7 cellular contexts compared by ENCODE assay signal in the genomic region with DNA sequence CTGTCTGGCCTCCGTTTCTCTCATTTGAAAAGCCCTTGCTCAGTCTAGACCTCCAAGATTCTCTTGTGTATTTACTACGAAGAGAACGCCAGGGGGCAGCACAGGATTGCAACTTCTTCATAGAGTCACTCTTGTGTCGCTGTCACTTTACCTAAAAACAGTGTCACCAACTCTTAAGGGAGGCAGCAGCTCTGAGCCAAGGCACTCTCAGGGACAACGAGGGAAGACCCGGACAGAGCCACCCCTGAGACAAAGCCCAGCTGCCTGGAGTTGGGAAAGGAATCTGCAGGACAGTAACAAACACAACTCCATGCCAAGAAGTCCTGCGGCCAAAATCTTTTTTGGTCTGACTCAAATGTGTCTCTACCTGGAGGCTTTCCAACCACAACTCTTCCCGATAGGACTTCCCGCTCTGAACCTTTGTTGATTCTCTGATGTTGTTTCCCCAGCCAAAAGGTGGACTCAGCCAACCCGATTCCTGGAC. TPM values are rescaled to one million over a fixed set of nuclear protein-coding genes. Genes with fewer than 3 reads are reported as not detected.
A peak's percentile ranks its signal among the peaks of the same experiment; 100 is the strongest.
DNase-seq lines count a peak whose midpoint lies in the region; ATAC-seq and TF ChIP-seq lines count a peak whose summit lies in the region.

No MANE protein-coding gene starts in this region.

- no peaks in the 10 kb centered on the region for H3K9me3 Mint-ChIP-seq in WTC11

- H3K27ac Mint-ChIP-seq in WTC11, result no peak overlapping the region

- DNase-seq in NCI-H2196 (lab: John Stamatoyannopoulos, UW; ENCODE audit: unreplicated experiment) (peak; percentile 76), WTC11 (ENCODE audit: low spot score) (peak; percentile 71), caudate nucleus (lab: John Stamatoyannopoulos, UW) (peak in 59 of 61 donors; percentile 34 to 93 (median 69)), kidney tubule cell (ENCODE audit: low spot score) (peak; percentile 75)
- DNase-seq in stimulated activated CD4-positive, alpha-beta T cell treated with anti-CD3 and anti-CD28 coated beads, Interleukin-1b, Interleukin-23, amount 100 ng/mL, for 48 hours, result peak; percentile 78

- H3K4me1 Mint-ChIP-seq in WTC11, result peaks cover 29% of the 10 kb centered on the region

- POLR2A ChIA-PET in WTC11 (lab: Charles Lee), result no interaction called here

- CTCF ChIA-PET in WTC11 (lab: Charles Lee), result interaction anchor here (0.6 to 8.3 kb wide), 25 partner anchors 9 to 683 kb away, joined by 3 to 104 read pairs (median 4); partner anchors contain the start of genes ENDOU, RAPGEF3, RPAP3 and SLC48A1

- H3K36me3 Mint-ChIP-seq in WTC11, result no peaks in the 10 kb centered on the region

- ATAC-seq in GM18502 (IDR thresholded peaks at IDR 0.05; ENCODE audit: poor library complexity, unreplicated experiment), result peak; percentile 68
- peak; percentile 60 for ATAC-seq in HG03103 (IDR thresholded peaks at IDR 0.05; ENCODE audit: low read depth, unreplicated experiment)
- ATAC-seq in WTC11, result peak; percentile 43

- H3K27ac ChIP-seq in caudate nucleus (ENCODE audit: low read depth, low read length), result peak overlapping the region; percentile 31

- peaks cover 72% of the 10 kb centered on the region for H3K27me3 Mint-ChIP-seq in WTC11 (ENCODE audit: low read depth)

- peak; percentile 72 for TF ChIP-seq CTCF in WTC11 (IDR thresholded peaks at IDR 0.05)

- no peak overlapping the region for H3K4me3 Mint-ChIP-seq in WTC11

TF ChIP-seq in WTC11, 78 proteins besides CTCF, POLR2A, EP300 and RAD21 (continues in another document):
- TF ChIP-seq AFF4 (CRISPR knock-in tag; IDR thresholded peaks at IDR 0.05; ENCODE audit: borderline replicate concordance), result no peak
- TF ChIP-seq ESRRA (CRISPR knock-in tag; IDR thresholded peaks at IDR 0.05; ENCODE audit: borderline replicate concordance), result no peak
- no peak for TF ChIP-seq JAZF1 (CRISPR knock-in tag; IDR thresholded peaks at IDR 0.05)
- TF ChIP-seq FOXK1 (CRISPR knock-in tag; IDR thresholded peaks at IDR 0.05), result no peak
- no peak for TF ChIP-seq ZNF416 (CRISPR knock-in tag; IDR thresholded peaks at IDR 0.05)
- TF ChIP-seq NFATC4 (CRISPR knock-in tag; IDR thresholded peaks at IDR 0.05), result no peak
- no peak for TF ChIP-seq ZNF121 (CRISPR knock-in tag; IDR thresholded peaks at IDR 0.05)
- no peak for TF ChIP-seq ZNF423 (CRISPR knock-in tag; IDR thresholded peaks at IDR 0.05)
- TF ChIP-seq NR2C2 (CRISPR knock-in tag; IDR thresholded peaks at IDR 0.05), result no peak
- TF ChIP-seq GRHL2 (CRISPR knock-in tag; IDR thresholded peaks at IDR 0.05; ENCODE audit: insufficient replicate concordance, severe bottlenecking), result no peak
- TF ChIP-seq, protein P1, sequence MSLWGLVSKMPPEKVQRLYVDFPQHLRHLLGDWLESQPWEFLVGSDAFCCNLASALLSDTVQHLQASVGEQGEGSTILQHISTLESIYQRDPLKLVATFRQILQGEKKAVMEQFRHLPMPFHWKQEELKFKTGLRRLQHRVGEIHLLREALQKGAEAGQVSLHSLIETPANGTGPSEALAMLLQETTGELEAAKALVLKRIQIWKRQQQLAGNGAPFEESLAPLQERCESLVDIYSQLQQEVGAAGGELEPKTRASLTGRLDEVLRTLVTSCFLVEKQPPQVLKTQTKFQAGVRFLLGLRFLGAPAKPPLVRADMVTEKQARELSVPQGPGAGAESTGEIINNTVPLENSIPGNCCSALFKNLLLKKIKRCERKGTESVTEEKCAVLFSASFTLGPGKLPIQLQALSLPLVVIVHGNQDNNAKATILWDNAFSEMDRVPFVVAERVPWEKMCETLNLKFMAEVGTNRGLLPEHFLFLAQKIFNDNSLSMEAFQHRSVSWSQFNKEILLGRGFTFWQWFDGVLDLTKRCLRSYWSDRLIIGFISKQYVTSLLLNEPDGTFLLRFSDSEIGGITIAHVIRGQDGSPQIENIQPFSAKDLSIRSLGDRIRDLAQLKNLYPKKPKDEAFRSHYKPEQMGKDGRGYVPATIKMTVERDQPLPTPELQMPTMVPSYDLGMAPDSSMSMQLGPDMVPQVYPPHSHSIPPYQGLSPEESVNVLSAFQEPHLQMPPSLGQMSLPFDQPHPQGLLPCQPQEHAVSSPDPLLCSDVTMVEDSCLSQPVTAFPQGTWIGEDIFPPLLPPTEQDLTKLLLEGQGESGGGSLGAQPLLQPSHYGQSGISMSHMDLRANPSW (CRISPR knock-in tag; conservative IDR thresholded peaks at IDR 0.05; ENCODE audit: low read depth), result no peak
- no peak for TF ChIP-seq ZNF281 (CRISPR knock-in tag; IDR thresholded peaks at IDR 0.05)
- TF ChIP-seq IRF2 (CRISPR knock-in tag; IDR thresholded peaks at IDR 0.05; ENCODE audit: borderline replicate concordance, low read depth), result no peak
- no peak for TF ChIP-seq SP1 (CRISPR knock-in tag; conservative IDR thresholded peaks at IDR 0.05)
- TF ChIP-seq PRDM15 (CRISPR knock-in tag; IDR thresholded peaks at IDR 0.05), result no peak

RNA-seq across cellular contexts. Expression of gene RPAP3, which starts 9.6 kb away (rescaled TPM):
- 34.4 to 44.3 TPM (median 40.6 TPM) in 3 replicates for total RNA-seq in WTC11 (2021)

RNA-seq across cellular contexts. Expression of gene ENDOU, which starts 9.9 kb away (rescaled TPM):
- not detected in 3 replicates for total RNA-seq in WTC11 (2021)

RNA-seq across cellular contexts. Expression of gene RAPGEF3, which starts 43.2 kb away (rescaled TPM):
- 9.0 to 13.3 TPM (median 9.7 TPM) in 3 replicates for total RNA-seq in WTC11 (2021)

RNA-seq across cellular contexts. Expression of gene SLC48A1, which starts 57.6 kb away (rescaled TPM):
- 13.5 to 16.8 TPM (median 13.8 TPM) in 3 replicates for total RNA-seq in WTC11 (2021)

Comparison
In these comparisons a context has a peak if more than half of its experiments do, and no peak if none do; other contexts are left out.
1. Peak in every context shown above with its lines: DNase-seq, ATAC-seq and H3K27ac ChIP-seq.